In the genomic region with DNA sequence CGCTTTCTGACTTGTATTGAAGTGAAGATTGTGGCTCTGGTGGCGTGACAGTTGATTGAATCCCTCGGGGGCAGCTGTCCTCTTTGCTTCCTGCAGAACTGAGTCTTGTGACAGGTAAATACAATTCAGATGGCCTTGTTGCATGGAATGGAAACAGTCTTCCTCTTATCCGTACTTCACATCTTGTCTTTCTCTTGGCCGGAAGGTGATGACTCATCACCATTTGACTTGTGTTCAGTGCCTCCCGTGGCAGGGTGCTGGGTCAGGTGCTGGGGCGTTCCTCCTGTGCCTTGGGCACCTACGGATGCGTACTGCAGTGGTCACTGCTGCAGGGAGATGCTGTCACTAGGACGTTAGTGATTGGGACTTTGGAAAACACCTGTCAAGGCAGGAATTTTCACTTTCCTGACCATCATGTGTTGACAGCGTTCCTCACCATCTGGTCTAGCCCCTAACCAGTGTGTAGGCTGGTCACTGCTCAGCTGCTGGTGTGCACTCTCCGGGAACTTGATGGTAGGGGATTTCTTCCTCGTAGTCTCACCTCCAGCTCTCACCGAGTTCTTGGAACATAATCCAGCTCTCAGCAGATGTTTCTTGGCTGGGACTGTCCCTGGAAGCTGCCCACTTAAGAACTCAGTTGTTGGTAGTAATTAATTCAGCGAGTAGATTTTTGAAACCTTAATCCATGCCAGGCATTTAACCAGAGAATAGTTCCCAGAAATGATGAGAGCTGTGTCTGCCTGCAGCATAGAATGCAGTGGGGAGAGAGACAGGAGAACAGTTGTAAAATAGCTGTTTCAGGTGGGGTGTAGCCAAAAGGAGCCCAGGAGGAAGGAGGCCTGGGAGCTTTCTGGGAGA, we compare ENCODE assay signal across 8 cellular contexts. TPM values are rescaled to one million over a fixed set of nuclear protein-coding genes. Genes with fewer than 3 reads are reported as not detected.
DNase-seq lines count a peak whose midpoint lies in the region; ATAC-seq, FAIRE-seq and TF ChIP-seq lines count a peak whose summit lies in the region.

No MANE protein-coding gene starts in this region.

- H3K27ac ChIP-seq in Peyer's patch = peak overlapping the region; percentile 81 to 95 (median 86)

- FAIRE-seq in GM12892 (lab: Jason Lieb, UNC) = peak; percentile 88

- no peak for DNase-seq in GM12892 (ENCODE audit: insufficient read length)
- peak; percentile 77 to 92 (median 83) for DNase-seq in Peyer's patch
- DNase-seq in activated gamma-delta T cell treated with Interleukin-2 at 50 U/mL for 16 hours = peak; percentile 52
- DNase-seq in inferior parietal cortex (ENCODE audit: extremely low spot score) = peak; percentile 56
- DNase-seq in stimulated activated CD8-positive, alpha-beta memory T cell treated with anti-CD3 and anti-CD28 coated beads, Interleukin-15, amount 100 ng/mL, for 1 hour (ENCODE audit: low read depth) = peak; percentile 35
- DNase-seq in cerebellar nuclear complex (lab: John Stamatoyannopoulos, UW) = no peak
- no peak for DNase-seq in G401 (ENCODE audit: low spot score)

- H3K4me3 ChIP-seq in Peyer's patch = peak overlapping the region in 2 of 4 donors; percentile 15

- TF ChIP-seq CTCF in Peyer's patch (IDR thresholded peaks at IDR 0.05) = no peak

- TF ChIP-seq POLR2A in GM12892 (IDR thresholded peaks at IDR 0.05; ENCODE audit: low read depth, low read length) (no peak), Peyer's patch (IDR thresholded peaks at IDR 0.05) (no peak)

- no peak for ATAC-seq in GM21381 (IDR thresholded peaks at IDR 0.05; ENCODE audit: unreplicated experiment)

- H3K27me3 ChIP-seq in Peyer's patch = no peaks in the 10 kb centered on the region

- in situ Hi-C loops in G401 (cut with HindIII; ENCODE audit: low sequenced_read_pairs) = no loop called here

- no peaks in the 10 kb centered on the region for H3K36me3 ChIP-seq in Peyer's patch

- H3K9me3 ChIP-seq in Peyer's patch = no peaks in the 10 kb centered on the region

- peaks cover 17 to 61% (median 28%) of the 10 kb centered on the region in 4 donors for H3K4me1 ChIP-seq in Peyer's patch

RNA-seq across cellular contexts. Expression of a gene that starts 7.2 kb away (rescaled TPM):
- 18.1 TPM for polyA plus RNA-seq in GM12892 (2012; ENCODE audit: missing spikeins)
- 10 to 100 TPM; 44.8 to 67.7 (median 55.7) TPM for total RNA-seq in Peyer's patch
- total RNA-seq in G401 (2014; rRNA removed; shearing (Covaris generic)) = 53.5 and 58.4 TPM in 2 replicates

Comparison
In these comparisons a context has a peak if more than half of its experiments do, and no peak if none do; other contexts are left out.
1. DNase-seq: peak in Peyer's patch (3 of 3), activated gamma-delta T cell treated with Interleukin-2 at 50 U/mL for 16 hours (single experiment), inferior parietal cortex (single experiment) and stimulated activated CD8-positive, alpha-beta memory T cell treated with anti-CD3 and anti-CD28 coated beads, Interleukin-15, amount 100 ng/mL, for 1 hour (single experiment); none in GM12892 (single experiment), cerebellar nuclear complex (0 of 2) and G401 (single experiment).